ENCODE assay signal across 8 cellular contexts in the genomic region with DNA sequence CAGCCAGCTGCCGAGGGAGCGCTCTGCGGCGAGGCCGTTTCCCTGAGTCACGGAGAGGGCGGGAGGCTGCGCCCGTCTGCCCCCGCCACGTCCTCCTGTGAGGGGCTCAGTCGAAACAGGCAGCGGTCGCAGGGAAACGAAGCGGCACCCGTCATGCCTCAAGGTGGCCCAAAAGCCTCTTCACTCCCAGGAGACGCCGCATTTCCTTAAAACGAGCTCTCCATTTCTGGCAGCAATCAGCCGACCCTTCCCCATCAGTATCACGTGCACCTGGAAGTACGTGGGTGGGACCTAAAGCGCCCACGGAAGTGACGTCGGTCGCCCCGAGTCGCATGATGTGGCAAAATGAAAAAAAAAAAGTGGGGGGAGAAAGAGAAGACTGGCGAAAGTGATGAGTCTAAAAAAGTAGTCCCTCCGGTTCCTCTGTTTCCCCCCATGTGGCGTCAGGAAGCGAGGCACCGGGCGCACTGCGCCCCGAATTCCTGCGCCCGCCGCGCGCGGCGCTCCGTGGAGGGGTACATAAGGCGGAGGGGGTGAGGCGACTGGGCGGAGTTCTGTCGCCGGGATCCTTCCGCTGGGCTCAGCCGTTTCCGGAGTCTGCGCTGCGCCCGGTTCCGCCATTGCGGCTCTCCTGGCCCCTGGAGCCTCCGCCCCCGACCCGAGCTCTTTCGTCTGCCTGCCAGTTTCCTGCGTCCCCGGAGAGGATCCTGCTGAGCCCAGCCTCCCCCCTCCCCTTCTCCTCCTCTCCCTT. TPM values are rescaled to one million over a fixed set of nuclear protein-coding genes. Genes with fewer than 3 reads are reported as not detected.
A peak's percentile ranks its signal among the peaks of the same experiment; 100 is the strongest.
DNase-seq lines count a peak whose midpoint lies in the region; ATAC-seq and TF ChIP-seq lines count a peak whose summit lies in the region.

A gene (plus strand): TSS at position 583 of the 751 bp plus-strand sequence. CDS start 237 bp downstream, outside the sequence.

- H4K20me1 ChIP-seq in IMR-90 (ENCODE audit: insufficient read depth, low read length), result peaks cover 43% of the 10 kb centered on the region

- H3K79me1 ChIP-seq in IMR-90 (ENCODE audit: low read depth in 1 of 2, low read length in 2 of 2), result peaks cover 0 to 21% of the 10 kb centered on the region in 2 experiments; a peak in 2 of 4 replicates

- peak within 1 kb of the TSS; percentile 87 for H2BK20ac ChIP-seq in IMR-90 (ENCODE audit: low read depth, low read length)

- TF ChIP-seq CTCF in IMR-90 (conservative IDR thresholded peaks at IDR 0.05; ENCODE audit: low read depth, low read length) (no peak), epithelial cell of esophagus (IDR thresholded peaks at IDR 0.05; ENCODE audit: insufficient read depth, low read depth, low read length, missing control alignments) (no peak)

- H3K23ac ChIP-seq in IMR-90 (ENCODE audit: low read depth, low read length), result peak within 1 kb of the TSS; percentile 100

- H2AK5ac ChIP-seq in IMR-90 (ENCODE audit: low read depth, low read length), result peak within 1 kb of the TSS; percentile 99

- peak within 1 kb of the TSS; percentile 97 for H2BK5ac ChIP-seq in IMR-90 (ENCODE audit: low read depth, low read length, poor library complexity, severe bottlenecking)

- peak within 1 kb of the TSS; percentile 95 for H3K9ac ChIP-seq in IMR-90 (ENCODE audit: low read depth, low read length)

- dilution Hi-C loops in IMR-90 (cut with HindIII; ENCODE audit: low sequenced_read_pairs, unreplicated experiment), result no loop called here

- ATAC-seq in GM21528 (IDR thresholded peaks at IDR 0.05; ENCODE audit: low FRiP score, unreplicated experiment) (peak; percentile 79), IMR-90 (ENCODE audit: low read depth) (peak; percentile 83)

- peak within 1 kb of the TSS; percentile 97 for H2AFZ ChIP-seq in IMR-90 (replicated peaks; ENCODE audit: low read length, poor library complexity)

- DNase-seq in DMS 273 (lab: John Stamatoyannopoulos, UW; ENCODE audit: unreplicated experiment) (peak; percentile 99), IMR-90 (peak; percentile 98), OCI-M1 (lab: John Stamatoyannopoulos, UW) (peak; percentile 99), activated T-cell treated with anti-CD3 and anti-CD28 coated beads for 4 hours (peak; percentile 82), epithelial cell of esophagus (ENCODE audit: low read depth) (peak; percentile 97)
- DNase-seq in stimulated activated CD8-positive, alpha-beta memory T cell treated with anti-CD3 and anti-CD28 coated beads, Interleukin-4, amount 100 ng/mL, for 1 hour (ENCODE audit: low read depth in 2 of 2, low spot score in 1 of 2), result peak; percentile 83 to 84

- no peaks in the 10 kb centered on the region for H3K36me3 ChIP-seq in IMR-90 (ENCODE audit: control insufficient read depth, insufficient read depth, low read length)

- peak within 1 kb of the TSS; percentile 99 for H2AK9ac ChIP-seq in IMR-90 (replicated peaks; ENCODE audit: low read depth, low read length, poor library complexity)

- peak within 1 kb of the TSS; percentile 98 for H2BK15ac ChIP-seq in IMR-90 (ENCODE audit: low read depth, low read length)

- peak within 1 kb of the TSS; percentile 93 for H3K27ac ChIP-seq in IMR-90 (ENCODE audit: insufficient read depth, low read length)

- BruUV-seq in IMR-90 (replicated peaks; lab: Mats Ljungman, UMichigan), result no TSS peak

- peak; percentile 95 for TF ChIP-seq POLR2A in IMR-90 (IDR thresholded peaks at IDR 0.05; ENCODE audit: low read depth, low read length)

- peak within 1 kb of the TSS; percentile 99 for H4K91ac ChIP-seq in IMR-90 (ENCODE audit: insufficient read depth, low read depth, low read length)

- peak within 1 kb of the TSS; percentile 93 for H3K18ac ChIP-seq in IMR-90 (ENCODE audit: low read depth, low read length)

- H3K27me3 ChIP-seq in IMR-90 (ENCODE audit: control insufficient read depth, insufficient read depth, low read length) (no peaks in the 10 kb centered on the region), mononuclear cell (ENCODE audit: insufficient read depth, low read length) (no peaks in the 10 kb centered on the region)

- no peaks in the 10 kb centered on the region for H3K9me1 ChIP-seq in IMR-90 (ENCODE audit: insufficient read depth, low read length)

- POLR2A ChIA-PET in IMR-90 (lab: Charles Lee; ENCODE audit: unreplicated experiment), result interaction anchor here (0.5 to 1.1 kb wide), 6 partner anchors 9 to 177 kb away, joined by 3 to 4 read pairs (median 4); a partner anchor contains a TSS

- peak within 1 kb of the TSS; percentile 99 for H3K4ac ChIP-seq in IMR-90 (ENCODE audit: low read depth, low read length)

- intact Hi-C loops in IMR-90 (cut with micrococcal nuclease), result loop anchor here (5.0 kb wide), 1 partner anchor 43 kb away; no protein-coding TSS in a partner anchor

- TF ChIP-seq RAD21 in IMR-90 (IDR thresholded peaks at IDR 0.05; ENCODE audit: low read length), result 0 out of 2 replicates have a peak, but pooled peaks have one; percentile 7

- peak within 1 kb of the TSS; percentile 98 for H2BK120ac ChIP-seq in IMR-90 (ENCODE audit: low read depth, low read length)

- H3K4me1 ChIP-seq in IMR-90 (ENCODE audit: control insufficient read depth, insufficient read depth, low read length) (peaks cover 1% of the 10 kb centered on the region; the same call in 1 of the 2 replicates), mononuclear cell (ENCODE audit: insufficient read depth, low read length) (peaks cover 36% of the 10 kb centered on the region)

- CTCF ChIA-PET in IMR-90 (lab: Yijun Ruan, JAX), result interaction anchor here (0.7 to 1.0 kb wide), 2 partner anchors 290 to 417 kb away, joined by 3 to 5 read pairs; no protein-coding TSS in a partner anchor

- H3K14ac ChIP-seq in IMR-90 (replicated peaks; ENCODE audit: low read depth, low read length), result peak within 1 kb of the TSS; percentile 100

- H3K4me3 ChIP-seq in IMR-90 (ENCODE audit: insufficient read depth, low read depth, low read length) (peak within 1 kb of the TSS; percentile 61), epithelial cell of esophagus (ENCODE audit: low read length) (peak within 1 kb of the TSS; percentile 93), mononuclear cell (ENCODE audit: low read length) (peak within 1 kb of the TSS; percentile 97)

- 0% methylated on average over 33 of the region's 65 CpGs; no CpG with 5 or more reads in 1 of the 2 experiments for WGBS in IMR-90 (ENCODE audit: extremely low coverage in 2 of 2, insufficient read length in 1 of 2), 2 experiments

- in situ Hi-C loops in IMR-90 (cut with MboI; ENCODE audit: low sequenced_read_pairs), result no loop called here

- H3K56ac ChIP-seq in IMR-90 (ENCODE audit: extremely low read depth, insufficient read depth, low read length), result peak within 1 kb of the TSS; percentile 99

- H3K4me2 ChIP-seq in IMR-90 (ENCODE audit: low read depth, low read length), result peak within 1 kb of the TSS; percentile 98

- peak within 1 kb of the TSS; percentile 92 for H4K5ac ChIP-seq in IMR-90 (ENCODE audit: low read depth, low read length)

- H3K9me3 ChIP-seq in IMR-90 (ENCODE audit: control insufficient read depth, insufficient read depth, low read length), result no peaks in the 10 kb centered on the region
- no peaks in the 10 kb centered on the region for H3K9me3 ChIP-seq in mononuclear cell (ENCODE audit: low read depth, low read length)

- H4K8ac ChIP-seq in IMR-90 (ENCODE audit: low read depth in 2 of 2, low read length in 2 of 2), result peak within 1 kb of the TSS; percentile 82 to 99

TF ChIP-seq in IMR-90, 13 proteins besides CTCF, POLR2A, EP300 and RAD21:
- no peak for TF ChIP-seq RCOR1 (IDR thresholded peaks at IDR 0.05; ENCODE audit: insufficient replicate concordance, low read length)
- TF ChIP-seq SMC3 (IDR thresholded peaks at IDR 0.05; ENCODE audit: low read depth, low read length), result no peak
- no peak for TF ChIP-seq CEBPB (IDR thresholded peaks at IDR 0.05; ENCODE audit: low read depth, low read length)
- TF ChIP-seq, protein P1, sequence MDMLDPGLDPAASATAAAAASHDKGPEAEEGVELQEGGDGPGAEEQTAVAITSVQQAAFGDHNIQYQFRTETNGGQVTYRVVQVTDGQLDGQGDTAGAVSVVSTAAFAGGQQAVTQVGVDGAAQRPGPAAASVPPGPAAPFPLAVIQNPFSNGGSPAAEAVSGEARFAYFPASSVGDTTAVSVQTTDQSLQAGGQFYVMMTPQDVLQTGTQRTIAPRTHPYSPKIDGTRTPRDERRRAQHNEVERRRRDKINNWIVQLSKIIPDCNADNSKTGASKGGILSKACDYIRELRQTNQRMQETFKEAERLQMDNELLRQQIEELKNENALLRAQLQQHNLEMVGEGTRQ (IDR thresholded peaks at IDR 0.05; ENCODE audit: low read depth, low read length), result peak; percentile 85
- peak; percentile 76 for TF ChIP-seq MAZ (IDR thresholded peaks at IDR 0.05; ENCODE audit: borderline replicate concordance, low read depth, low read length)
- peak; percentile 60 for TF ChIP-seq MAFK (IDR thresholded peaks at IDR 0.05; ENCODE audit: low read depth, low read length)
- peak; percentile 47 for TF ChIP-seq FOS (IDR thresholded peaks at IDR 0.05; ENCODE audit: low read depth, low read length)
- TF ChIP-seq BHLHE40 (IDR thresholded peaks at IDR 0.05; ENCODE audit: low read depth, low read length), result peak; percentile 94
- TF ChIP-seq NFE2L2 (IDR thresholded peaks at IDR 0.05; ENCODE audit: low read depth, low read length), result peak; percentile 85
- TF ChIP-seq, protein P2, sequence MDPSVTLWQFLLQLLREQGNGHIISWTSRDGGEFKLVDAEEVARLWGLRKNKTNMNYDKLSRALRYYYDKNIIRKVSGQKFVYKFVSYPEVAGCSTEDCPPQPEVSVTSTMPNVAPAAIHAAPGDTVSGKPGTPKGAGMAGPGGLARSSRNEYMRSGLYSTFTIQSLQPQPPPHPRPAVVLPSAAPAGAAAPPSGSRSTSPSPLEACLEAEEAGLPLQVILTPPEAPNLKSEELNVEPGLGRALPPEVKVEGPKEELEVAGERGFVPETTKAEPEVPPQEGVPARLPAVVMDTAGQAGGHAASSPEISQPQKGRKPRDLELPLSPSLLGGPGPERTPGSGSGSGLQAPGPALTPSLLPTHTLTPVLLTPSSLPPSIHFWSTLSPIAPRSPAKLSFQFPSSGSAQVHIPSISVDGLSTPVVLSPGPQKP (IDR thresholded peaks at IDR 0.05; ENCODE audit: borderline replicate concordance, low read depth, low read length), result no peak
- peak; percentile 70; the same call in 1 of the 2 replicates for TF ChIP-seq MXI1 (IDR thresholded peaks at IDR 0.05; ENCODE audit: borderline replicate concordance, low read depth, low read length)
- no peak for TF ChIP-seq RFX5 (IDR thresholded peaks at IDR 0.05; ENCODE audit: low read depth, low read length)
- TF ChIP-seq CHD1 (IDR thresholded peaks at IDR 0.05; ENCODE audit: low read depth, low read length), result peak; percentile 76

RNA-seq across cellular contexts. Expression of the gene that starts here (rescaled TPM):
- 576 and 641 TPM in 2 replicates for total RNA-seq in IMR-90 (2012; rRNA removed)
- 156 and 181 TPM in 2 replicates for polyA plus RNA-seq in IMR-90 (2012; rRNA removed)
- 72.2 and 169 TPM in 2 replicates for polyA plus RNA-seq in IMR-90 (2012; cell fraction: cytosol; rRNA removed)
- polyA plus RNA-seq in IMR-90 (2012; cell fraction: nucleus; rRNA removed; ENCODE audit: low replicate concordance), result 55.8 and 274 TPM in 2 replicates
- total RNA-seq in mononuclear cell, result 112 TPM

Comparison
In these comparisons a context has a peak if more than half of its experiments do, and no peak if none do; other contexts are left out.
1. Peak in every context shown above with its lines: DNase-seq, ATAC-seq, H3K4me3 ChIP-seq and H3K27ac ChIP-seq.